36 cellular contexts compared by ENCODE assay signal in genomic region chrX:9253211-9253610, GRCh38.
"Had no signal": no experiment of that assay in that cellular context is flagged by ENCODE, and none has a peak within 500 bp of the region (broad histone marks: within the 10 kb centered on the region; RNA-seq: fewer than 3 reads in every experiment).

No MANE protein-coding gene starts in this region.

- H3K4me1 Mint-ChIP-seq: activated naive CD8-positive, alpha-beta T cell treated with anti-CD3 and anti-CD28 coated beads, Interleukin-2, amount 10 ng/mL, durations not matched to agents 7 days and 5 days; central memory CD8-positive, alpha-beta T cell had no signal

- H3K27ac Mint-ChIP-seq: activated CD4-positive, alpha-beta memory T cell treated with anti-CD3 and anti-CD28 coated beads, Interleukin-2, amount 10 ng/mL, durations not matched to agents 7 days and 5 days; activated CD4-positive, alpha-beta T cell treated with anti-CD3 and anti-CD28 coated beads for 36 hours; activated CD4-positive, alpha-beta T cell treated with anti-CD3 and anti-CD28 coated beads, Interleukin-2, amount 10 ng/mL, durations not matched to agents 7 days and 5 days; activated CD8-positive, alpha-beta memory T cell treated with anti-CD3 and anti-CD28 coated beads, Interleukin-2, amount 10 ng/mL, durations not matched to agents 7 days and 5 days; activated CD8-positive, alpha-beta T cell treated with anti-CD3 and anti-CD28 coated beads, Interleukin-2, amount 10 ng/mL, durations not matched to agents 7 days and 5 days; activated naive CD4-positive, alpha-beta T cell treated with anti-CD3 and anti-CD28 coated beads, Interleukin-2, amount 10 ng/mL, durations not matched to agents 7 days and 5 days; activated naive CD4-positive, alpha-beta T cell treated with anti-CD3 and anti-CD28 coated beads, Interleukin-2, amount 50 U/mL, for 24 hours; activated naive CD8-positive, alpha-beta T cell; activated naive CD8-positive, alpha-beta T cell treated with anti-CD3 and anti-CD28 coated beads, Interleukin-2, amount 10 ng/mL, durations not matched to agents 7 days and 5 days; activated naive CD8-positive, alpha-beta T cell treated with anti-CD3 and anti-CD28 coated beads, Interleukin-2, amount 50 U/mL, for 24 hours; activated T-cell treated with anti-CD3 and anti-CD28 coated beads, Interleukin-2, amount 50 U/mL, for 24 hours; activated T-helper 2 cell treated with anti-CD3 and anti-CD28 coated beads, Interferon-gamma antibody, Interleukin-2, Interleukin-4, amounts not matched to agents 10 μg/mL and 5 μg/mL and 100 μg/mL, durations not matched to agents 14 hours and 24 hours and 36 hours; brain; T-helper 1 cell treated with Interleukin-12 subunit alpha and Interleukin-12 subunit beta and Interleukin-4 antibody, amounts not matched to agents 30 μg/mL and 1 μg/mL, for 36 hours; T-helper 2 cell treated with Interferon-gamma antibody and Interleukin-4, amounts not matched to agents 5 μg/mL and 100 μg/mL, for 36 hours had no signal

- FAIRE-seq: bronchial epithelial cell, TTC549 had no signal

- ATAC-seq: activated CD4-positive, alpha-beta T cell treated with anti-CD3 and anti-CD28 coated beads for 36 hours; activated CD4-positive, CD25-positive, alpha-beta regulatory T cell treated with anti-CD3 and anti-CD28 coated beads, Interleukin-2, amount 50 U/mL, for 24 hours; activated CD8-positive, alpha-beta memory T cell treated with anti-CD3 and anti-CD28 coated beads, Interleukin-2, amount 10 ng/mL, durations not matched to agents 7 days and 5 days; activated CD8-positive, alpha-beta T cell treated with anti-CD3 and anti-CD28 coated beads, Interleukin-2, amount 10 ng/mL, durations not matched to agents 7 days and 5 days; activated naive CD8-positive, alpha-beta T cell treated with anti-CD3 and anti-CD28 coated beads, Interleukin-2, amount 50 U/mL, for 24 hours had no signal

- H3K27me3 ChIP-seq: cardiac muscle cell had no signal

- H3K9me3 Mint-ChIP-seq: activated CD4-positive, alpha-beta memory T cell treated with anti-CD3 and anti-CD28 coated beads, Interleukin-2, amount 10 ng/mL, durations not matched to agents 7 days and 5 days; activated CD4-positive, alpha-beta T cell treated with anti-CD3 and anti-CD28 coated beads, Interleukin-2, amount 10 ng/mL, durations not matched to agents 7 days and 5 days; activated naive CD4-positive, alpha-beta T cell treated with anti-CD3 and anti-CD28 coated beads, Interleukin-2, amount 10 ng/mL, durations not matched to agents 7 days and 5 days; activated naive CD4-positive, alpha-beta T cell treated with anti-CD3 and anti-CD28 coated beads, Interleukin-2, amount 50 U/mL, for 24 hours; activated naive CD8-positive, alpha-beta T cell treated with anti-CD3 and anti-CD28 coated beads, Interleukin-2, amount 10 ng/mL, durations not matched to agents 7 days and 5 days; activated naive CD8-positive, alpha-beta T cell treated with anti-CD3 and anti-CD28 coated beads, Interleukin-2, amount 50 U/mL, for 24 hours; activated T-cell treated with anti-CD3 and anti-CD28 coated beads, Interleukin-2, amount 50 U/mL, for 24 hours; activated T-helper 2 cell treated with anti-CD3 and anti-CD28 coated beads, Interferon-gamma antibody, Interleukin-2, Interleukin-4, amounts not matched to agents 10 μg/mL and 5 μg/mL and 100 μg/mL, durations not matched to agents 14 hours and 24 hours and 36 hours; central memory CD8-positive, alpha-beta T cell; T-helper 1 cell treated with Interleukin-12 subunit alpha and Interleukin-12 subunit beta and Interleukin-4 antibody, amounts not matched to agents 30 μg/mL and 1 μg/mL, for 36 hours; T-helper 2 cell treated with Interferon-gamma antibody and Interleukin-4, amounts not matched to agents 5 μg/mL and 100 μg/mL, for 36 hours had no signal

- H3K27ac ChIP-seq: cardiac muscle cell, VCaP had no signal

- H3K36me3 ChIP-seq: cardiac muscle cell had no signal

- H3K4me3 ChIP-seq: cardiac muscle cell had no signal

- H3K27me3 Mint-ChIP-seq: activated CD4-positive, alpha-beta memory T cell treated with anti-CD3 and anti-CD28 coated beads, Interleukin-2, amount 10 ng/mL, durations not matched to agents 7 days and 5 days; activated CD4-positive, alpha-beta T cell treated with anti-CD3 and anti-CD28 coated beads for 36 hours; activated CD4-positive, alpha-beta T cell treated with anti-CD3 and anti-CD28 coated beads, Interleukin-2, amount 10 ng/mL, durations not matched to agents 7 days and 5 days; activated naive CD4-positive, alpha-beta T cell treated with anti-CD3 and anti-CD28 coated beads, Interleukin-2, amount 10 ng/mL, durations not matched to agents 7 days and 5 days; activated naive CD4-positive, alpha-beta T cell treated with anti-CD3 and anti-CD28 coated beads, Interleukin-2, amount 50 U/mL, for 24 hours; activated naive CD8-positive, alpha-beta T cell; activated naive CD8-positive, alpha-beta T cell treated with anti-CD3 and anti-CD28 coated beads, Interleukin-2, amount 10 ng/mL, durations not matched to agents 7 days and 5 days; activated naive CD8-positive, alpha-beta T cell treated with anti-CD3 and anti-CD28 coated beads, Interleukin-2, amount 50 U/mL, for 24 hours; central memory CD8-positive, alpha-beta T cell had no signal

- H3K36me3 Mint-ChIP-seq: activated CD8-positive, alpha-beta memory T cell treated with anti-CD3 and anti-CD28 coated beads, Interleukin-2, amount 10 ng/mL, durations not matched to agents 7 days and 5 days; activated naive CD4-positive, alpha-beta T cell treated with anti-CD3 and anti-CD28 coated beads, Interleukin-2, amount 10 ng/mL, durations not matched to agents 7 days and 5 days; activated naive CD4-positive, alpha-beta T cell treated with anti-CD3 and anti-CD28 coated beads, Interleukin-2, amount 50 U/mL, for 24 hours; activated naive CD8-positive, alpha-beta T cell; activated naive CD8-positive, alpha-beta T cell treated with anti-CD3 and anti-CD28 coated beads, Interleukin-2, amount 10 ng/mL, durations not matched to agents 7 days and 5 days; brain had no signal

- H3K4me3 Mint-ChIP-seq: activated CD4-positive, alpha-beta memory T cell treated with anti-CD3 and anti-CD28 coated beads, Interleukin-2, amount 10 ng/mL, durations not matched to agents 7 days and 5 days; activated CD4-positive, alpha-beta T cell treated with anti-CD3 and anti-CD28 coated beads for 36 hours; activated CD4-positive, alpha-beta T cell treated with anti-CD3 and anti-CD28 coated beads, Interleukin-2, amount 10 ng/mL, durations not matched to agents 7 days and 5 days; activated CD8-positive, alpha-beta memory T cell treated with anti-CD3 and anti-CD28 coated beads, Interleukin-2, amount 10 ng/mL, durations not matched to agents 7 days and 5 days; activated CD8-positive, alpha-beta T cell treated with anti-CD3 and anti-CD28 coated beads, Interleukin-2, amount 10 ng/mL, durations not matched to agents 7 days and 5 days; activated naive CD4-positive, alpha-beta T cell treated with anti-CD3 and anti-CD28 coated beads, Interleukin-2, amount 10 ng/mL, durations not matched to agents 7 days and 5 days; activated naive CD4-positive, alpha-beta T cell treated with anti-CD3 and anti-CD28 coated beads, Interleukin-2, amount 50 U/mL, for 24 hours; activated naive CD8-positive, alpha-beta T cell; activated naive CD8-positive, alpha-beta T cell treated with anti-CD3 and anti-CD28 coated beads, Interleukin-2, amount 10 ng/mL, durations not matched to agents 7 days and 5 days; activated naive CD8-positive, alpha-beta T cell treated with anti-CD3 and anti-CD28 coated beads, Interleukin-2, amount 50 U/mL, for 24 hours; activated T-cell treated with anti-CD3 and anti-CD28 coated beads, Interleukin-2, amount 50 U/mL, for 24 hours; brain; central memory CD8-positive, alpha-beta T cell; T-helper 1 cell treated with Interleukin-12 subunit alpha and Interleukin-12 subunit beta and Interleukin-4 antibody, amounts not matched to agents 30 μg/mL and 1 μg/mL, for 36 hours; T-helper 2 cell treated with Interferon-gamma antibody and Interleukin-4, amounts not matched to agents 5 μg/mL and 100 μg/mL, for 36 hours had no signal

- DNase-seq: activated CD4-positive, alpha-beta memory T cell treated with anti-CD3 and anti-CD28 coated beads, Interleukin-2, amount 10 ng/mL, durations not matched to agents 7 days and 5 days; activated CD4-positive, alpha-beta T cell treated with anti-CD3 and anti-CD28 coated beads for 1 hour; activated CD4-positive, alpha-beta T cell treated with anti-CD3 and anti-CD28 coated beads for 36 hours; activated CD4-positive, alpha-beta T cell treated with anti-CD3 and anti-CD28 coated beads for 48 hours; activated CD4-positive, alpha-beta T cell treated with anti-CD3 and anti-CD28 coated beads, Interleukin-2, amount 10 ng/mL, durations not matched to agents 7 days and 5 days; activated CD4-positive, alpha-beta T cell treated with anti-CD3 and anti-CD28 coated beads, Interleukin-2, amount 50 U/mL, for 48 hours; activated CD4-positive, CD25-positive, alpha-beta regulatory T cell; activated CD8-positive, alpha-beta memory T cell treated with anti-CD3 and anti-CD28 coated beads for 24 hours; activated CD8-positive, alpha-beta memory T cell treated with anti-CD3 and anti-CD28 coated beads, Interleukin-2, amount 10 ng/mL, durations not matched to agents 7 days and 5 days; activated CD8-positive, alpha-beta memory T cell treated with anti-CD3 and anti-CD28 coated beads, Interleukin-2, amount 50 U/mL, for 48 hours; activated CD8-positive, alpha-beta T cell treated with anti-CD3 and anti-CD28 coated beads, Interleukin-2, amount 10 ng/mL, durations not matched to agents 7 days and 5 days; activated effector memory CD4-positive, alpha-beta T cell treated with Interleukin-2 at 50 U/mL for 16 hours; activated gamma-delta T cell; activated naive CD4-positive, alpha-beta T cell treated with anti-CD3 and anti-CD28 coated beads, Interleukin-2, amount 10 ng/mL, durations not matched to agents 7 days and 5 days; activated naive CD4-positive, alpha-beta T cell treated with Interleukin-2 at 50 U/mL for 16 hours; activated naive CD8-positive, alpha-beta T cell treated with anti-CD3 and anti-CD28 coated beads, Interleukin-2, amount 10 ng/mL, durations not matched to agents 7 days and 5 days; activated naive CD8-positive, alpha-beta T cell treated with anti-CD3 and anti-CD28 coated beads, Interleukin-2, amount 50 U/mL, for 24 hours; activated T-cell treated with anti-CD3 and anti-CD28 coated beads, Interleukin-2, amount 50 U/mL, for 24 hours; activated T-cell treated with anti-CD3 and anti-CD28 coated beads, Interleukin-2, amount 50 U/mL, for 48 hours; amniotic stem cell; aorta; cerebellar nuclear complex; T-helper 1 cell; T-helper 9 cell had no signal
